ENCODE assay signal across 20 cellular contexts in the genomic region with DNA sequence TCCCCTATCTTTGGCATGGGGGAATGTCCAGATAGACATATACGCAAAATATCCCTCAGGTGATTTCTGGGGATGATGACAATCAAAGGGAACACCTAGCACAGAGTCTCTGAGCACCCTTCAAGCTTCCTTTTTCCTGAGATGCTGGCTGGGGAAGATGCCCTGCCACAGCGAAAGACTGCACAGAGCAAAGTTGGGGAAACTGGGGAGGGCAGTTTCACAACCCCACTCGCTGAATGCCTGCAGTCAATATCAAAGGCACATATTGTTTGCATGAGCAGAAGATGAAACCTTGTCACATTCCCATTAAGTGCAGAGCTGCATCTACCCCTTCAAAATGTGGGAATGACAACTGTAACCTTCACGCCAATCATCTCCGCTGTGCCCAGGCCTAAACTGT. TPM values are rescaled to one million over a fixed set of nuclear protein-coding genes. Genes with fewer than 3 reads are reported as not detected.
DNase-seq lines count a peak whose midpoint lies in the region; FAIRE-seq and TF ChIP-seq lines count a peak whose summit lies in the region.
"Had no signal": no experiment of that assay in that cellular context is flagged by ENCODE, and none has a peak within 500 bp of the region (broad histone marks: within the 10 kb centered on the region; RNA-seq: fewer than 3 reads in every experiment).

No MANE protein-coding gene starts in this region.

- H3K36me3 ChIP-seq in astrocyte (ENCODE audit: insufficient read depth, low read length) (no peaks in the 10 kb centered on the region), iPS-18a (ENCODE audit: control insufficient read depth, low read depth, low read length) (peaks cover 6% of the 10 kb centered on the region), neuronal stem cell (replicated peaks in 1 of 2; ENCODE audit: control insufficient read depth in 2 of 2, insufficient read depth in 2 of 2, low read length in 2 of 2) (peaks cover 0 to 12% of the 10 kb centered on the region in 2 donors), SK-N-SH (replicated peaks in 1 of 2; ENCODE audit: control insufficient read depth in 1 of 2, insufficient read depth in 2 of 2, low read length in 1 of 2) (no peaks in the 10 kb centered on the region), brain microvascular endothelial cell (replicated peaks) (no peaks in the 10 kb centered on the region)
- H3K36me3 ChIP-seq: MG63 had no signal

- H3K4me1 ChIP-seq in astrocyte (ENCODE audit: insufficient read depth, low read length) (peaks cover 8% of the 10 kb centered on the region), iPS-18a (ENCODE audit: control insufficient read depth, low read depth, low read length) (peaks cover 20% of the 10 kb centered on the region), neuronal stem cell (ENCODE audit: control insufficient read depth in 2 of 2, insufficient read depth in 1 of 2, low read depth in 1 of 2, low read length in 2 of 2) (peaks cover 9 to 11% of the 10 kb centered on the region in 2 donors), SK-N-SH (ENCODE audit: control insufficient read depth in 1 of 2, insufficient read depth in 2 of 2, low read depth in 1 of 2, low read length in 1 of 2) (no peaks in the 10 kb centered on the region; a peak in 1 of 4 replicates)

- H3K9me3 Mint-ChIP-seq in astrocyte (ENCODE audit: unreplicated experiment): no peaks in the 10 kb centered on the region
- H3K9me3 Mint-ChIP-seq: activated naive CD8-positive, alpha-beta T cell treated with anti-CD3 and anti-CD28 coated beads for 36 hours; activated T-cell treated with anti-CD3 and anti-CD28 coated beads, Interleukin-2, amount 50 U/mL, for 24 hours had no signal

- CTCF ChIA-PET in SK-N-SH (lab: Yijun Ruan, JAX): no interaction called here

- in situ Hi-C loops in brain microvascular endothelial cell (cut with HindIII; ENCODE audit: low pct_ligation_motif_present, low sequenced_read_pairs): no loop called here

- no peak overlapping the region for H2BK120ac ChIP-seq in neuronal stem cell (ENCODE audit: low read depth, low read length)

- H2BK15ac ChIP-seq in neuronal stem cell (ENCODE audit: low read length): no peak overlapping the region

- no peaks in the 10 kb centered on the region for H3K27me3 ChIP-seq in astrocyte (ENCODE audit: insufficient read depth, low read length)
- H3K27me3 ChIP-seq in iPS-18a (ENCODE audit: control insufficient read depth, insufficient read depth, low read length): peaks cover 9% of the 10 kb centered on the region
- H3K27me3 ChIP-seq in neuronal stem cell (ENCODE audit: control insufficient read depth in 3 of 3, insufficient read depth in 3 of 3, low read depth in 1 of 3, low read length in 3 of 3): no peaks in the 10 kb centered on the region
- peaks cover 42% of the 10 kb centered on the region; the same call in 1 of the 2 replicates for H3K27me3 ChIP-seq in SK-N-SH (ENCODE audit: insufficient read depth)
- no peaks in the 10 kb centered on the region for H3K27me3 ChIP-seq in brain microvascular endothelial cell (replicated peaks)
- H3K27me3 ChIP-seq: MG63 had no signal

- H3K79me2 ChIP-seq in astrocyte (ENCODE audit: insufficient read depth, low read length) (peaks cover 20% of the 10 kb centered on the region), SK-N-SH (ENCODE audit: insufficient read depth) (no peaks in the 10 kb centered on the region)

- H3K4me3 ChIP-seq in astrocyte (ENCODE audit: insufficient read depth, low read depth, low read length) (peak overlapping the region; percentile 58), iPS-18a (ENCODE audit: low read length) (peak overlapping the region; percentile 77), neuronal stem cell (ENCODE audit: low read length in 2 of 2) (peak overlapping the region in 1 of 2 donors; percentile 72), SK-N-SH (ENCODE audit: low read depth in 2 of 2, low read length in 1 of 2) (no peak overlapping the region), brain microvascular endothelial cell (ENCODE audit: low read depth, low read length) (no peak overlapping the region)
- H3K4me3 ChIP-seq: A549, MG63 had no signal

- H2AFZ ChIP-seq in astrocyte (ENCODE audit: low read depth, low read length) (no peak overlapping the region), neuronal stem cell (ENCODE audit: low read length) (no peak overlapping the region), SK-N-SH (ENCODE audit: low read depth) (no peak overlapping the region)

- H3K9me2 ChIP-seq in SK-N-SH: no peaks in the 10 kb centered on the region

- H3K9me3 ChIP-seq in astrocyte (ENCODE audit: insufficient read depth, low read depth, low read length) (no peaks in the 10 kb centered on the region), iPS-18a (ENCODE audit: control insufficient read depth, low read depth, low read length) (peaks cover 3% of the 10 kb centered on the region), neuronal stem cell (replicated peaks in 1 of 2; ENCODE audit: control insufficient read depth in 2 of 2, insufficient read depth in 1 of 2, low read depth in 1 of 2, low read length in 2 of 2) (no peaks in the 10 kb centered on the region), SK-N-SH (no peaks in the 10 kb centered on the region)
- H3K9me3 ChIP-seq: A549, MG63 had no signal

- DNase-seq in 8988T: peak; percentile 30
- no peak for DNase-seq in astrocyte (ENCODE audit: low read depth)
- DNase-seq in neuronal stem cell (ENCODE audit: low spot score): no peak
- no peak for DNase-seq in NCI-H1436 (lab: John Stamatoyannopoulos, UW)
- DNase-seq in H4 (ENCODE audit: low spot score): no peak
- DNase-seq in SK-N-SH: no peak
- DNase-seq in brain microvascular endothelial cell: no peak
- DNase-seq: activated CD4-positive, alpha-beta T cell treated with anti-CD3 and anti-CD28 coated beads, Interleukin-2, amount 50 U/mL, for 4 hours; activated naive CD8-positive, alpha-beta T cell treated with anti-CD3 and anti-CD28 coated beads for 36 hours; activated T-cell treated with anti-CD3 and anti-CD28 coated beads, Interleukin-2, amount 50 U/mL, for 24 hours; CD4-positive, CD25-positive, alpha-beta regulatory T cell; cerebellar nuclear complex; DND-41; MG63; NCI-H187; OCI-M1; stimulated activated CD4-positive, alpha-beta T cell treated with anti-CD3 and anti-CD28 coated beads, Interleukin-4, amount 100 ng/mL, for 24 hours had no signal

- no peak overlapping the region for H3K14ac ChIP-seq in neuronal stem cell (ENCODE audit: low read length)

- no peaks in the 10 kb centered on the region for H3K36me3 Mint-ChIP-seq in astrocyte (ENCODE audit: low read depth, unreplicated experiment)
- H3K36me3 Mint-ChIP-seq: activated naive CD8-positive, alpha-beta T cell treated with anti-CD3 and anti-CD28 coated beads for 36 hours; CD4-positive, CD25-positive, alpha-beta regulatory T cell had no signal

- H2BK5ac ChIP-seq in neuronal stem cell (ENCODE audit: low read length): no peak overlapping the region

- TF ChIP-seq CTCF in astrocyte (IDR thresholded peaks at IDR 0.05; ENCODE audit: insufficient read depth, low read depth, low read length) (no peak), SK-N-SH (IDR thresholded peaks at IDR 0.05) (no peak), brain microvascular endothelial cell (IDR thresholded peaks at IDR 0.05; ENCODE audit: low read depth, low read length, missing control alignments) (no peak)

- H3K18ac ChIP-seq in neuronal stem cell (ENCODE audit: low read length): no peak overlapping the region

- no CpG with 5 or more reads among the region's 5 CpGs for WGBS in neuronal stem cell (ENCODE audit: extremely low coverage in 2 of 2, insufficient read length in 2 of 2, insufficient replicate concordance in 1 of 2), 2 donors
- WGBS in SK-N-SH (ENCODE audit: low lambda C conversion rate): 44% methylated on average over 5 of the region's 5 CpGs

- H3K4me1 Mint-ChIP-seq in astrocyte (ENCODE audit: low read depth, unreplicated experiment): peaks cover 14% of the 10 kb centered on the region

- H3K23ac ChIP-seq in neuronal stem cell (ENCODE audit: low read depth, low read length, poor library complexity): no peak overlapping the region

- no peak overlapping the region for H4K8ac ChIP-seq in neuronal stem cell (ENCODE audit: low read depth, low read length)

- H3K4me2 ChIP-seq in astrocyte (ENCODE audit: low read length) (peak overlapping the region; percentile 86), neuronal stem cell (ENCODE audit: insufficient read depth, low read length, poor library complexity, severe bottlenecking) (peak overlapping the region; percentile 26), SK-N-SH (no peak overlapping the region)
- H3K4me2 ChIP-seq: A549 had no signal

- POLR2A ChIA-PET in SK-N-SH (lab: Yijun Ruan, JAX): no interaction called here

- peak overlapping the region; percentile 78 for H3K27ac Mint-ChIP-seq in astrocyte (ENCODE audit: unreplicated experiment)
- H3K27ac Mint-ChIP-seq: activated naive CD8-positive, alpha-beta T cell treated with anti-CD3 and anti-CD28 coated beads for 36 hours; activated T-cell treated with anti-CD3 and anti-CD28 coated beads, Interleukin-2, amount 50 U/mL, for 24 hours; CD4-positive, CD25-positive, alpha-beta regulatory T cell had no signal

- H2BK12ac ChIP-seq in neuronal stem cell (ENCODE audit: low read length): no peak overlapping the region

- peaks cover 4% of the 10 kb centered on the region for H3K27me3 Mint-ChIP-seq in astrocyte (ENCODE audit: low read depth, unreplicated experiment)

- H3K4ac ChIP-seq in neuronal stem cell (ENCODE audit: low read length): no peak overlapping the region

- H4K91ac ChIP-seq in neuronal stem cell (ENCODE audit: low read depth, low read length, poor library complexity): no peak overlapping the region

- no peak for TF ChIP-seq EP300 in SK-N-SH (IDR thresholded peaks at IDR 0.05; ENCODE audit: borderline replicate concordance in 1 of 2, low read depth in 1 of 2, low read length in 1 of 2)

- no peaks in the 10 kb centered on the region for H3K79me1 ChIP-seq in neuronal stem cell (ENCODE audit: low read depth, low read length)

- peak overlapping the region; percentile 33 for H3K27ac ChIP-seq in astrocyte (ENCODE audit: low read depth, low read length)
- no peak overlapping the region for H3K27ac ChIP-seq in iPS-18a (ENCODE audit: low read length)
- H3K27ac ChIP-seq in neuronal stem cell (replicated peaks; ENCODE audit: low read length): no peak overlapping the region
- no peak overlapping the region for H3K27ac ChIP-seq in SK-N-SH (ENCODE audit: low read depth in 2 of 2, low read length in 1 of 2)
- no peak overlapping the region for H3K27ac ChIP-seq in brain microvascular endothelial cell
- H3K27ac ChIP-seq: A549 had no signal

- H3F3A ChIP-seq in SK-N-SH (replicated peaks; ENCODE audit: insufficient read depth): no peaks in the 10 kb centered on the region

- peak overlapping the region; percentile 93 for H3K4me3 Mint-ChIP-seq in astrocyte (ENCODE audit: unreplicated experiment)
- H3K4me3 Mint-ChIP-seq: activated naive CD8-positive, alpha-beta T cell treated with anti-CD3 and anti-CD28 coated beads for 36 hours; activated T-cell treated with anti-CD3 and anti-CD28 coated beads, Interleukin-2, amount 50 U/mL, for 24 hours; CD4-positive, CD25-positive, alpha-beta regulatory T cell had no signal

- no peak overlapping the region for H2AK5ac ChIP-seq in neuronal stem cell (ENCODE audit: low read depth, low read length)

- H3K9ac ChIP-seq in astrocyte (ENCODE audit: low read length): peak overlapping the region; percentile 69
- H3K9ac ChIP-seq in iPS-18a (ENCODE audit: low read length): peak overlapping the region; percentile 18
- H3K9ac ChIP-seq in neuronal stem cell (ENCODE audit: low read depth, low read length, poor library complexity): no peak overlapping the region
- no peak overlapping the region for H3K9ac ChIP-seq in SK-N-SH

- no peaks in the 10 kb centered on the region for H4K20me1 ChIP-seq in astrocyte (ENCODE audit: insufficient read depth, low read length)
- no peaks in the 10 kb centered on the region for H4K20me1 ChIP-seq in SK-N-SH (ENCODE audit: insufficient read depth)

- no peak for FAIRE-seq in astrocyte (lab: Jason Lieb, UNC)
- FAIRE-seq: A549 had no signal

- TF ChIP-seq RAD21 in SK-N-SH (IDR thresholded peaks at IDR 0.05; ENCODE audit: low read length): no peak

RNA-seq across cellular contexts. Expression of a gene that starts 2.6 kb away (rescaled TPM):
- 71.9 and 86.4 TPM in 2 replicates for total RNA-seq in astrocyte
- 6.8 TPM for polyA plus RNA-seq in neuronal stem cell (2013, experiment 1 of 2)
- 7.3 TPM for polyA plus RNA-seq in neuronal stem cell (2013, experiment 2 of 2)
- 2.4 and 2.7 TPM in 2 replicates for total RNA-seq in H4 (2014; rRNA removed; shearing (Covaris generic))
- polyA plus RNA-seq in SK-N-SH (2012; rRNA removed): 0.05 and 0.16 TPM in 2 replicates
- 0.13 and 0.14 TPM in 2 replicates for polyA plus RNA-seq in SK-N-SH (2012; cell fraction: cytosol; rRNA removed)
- 0.18 and 0.21 TPM in 2 replicates for polyA plus RNA-seq in SK-N-SH (2012; cell fraction: nucleus; rRNA removed)
- total RNA-seq: activated naive CD8-positive, alpha-beta T cell treated with anti-CD3 and anti-CD28 coated beads for 36 hours; CD4-positive, CD25-positive, alpha-beta regulatory T cell; NCI-H460 had no signal
- polyA plus RNA-seq: CD4-positive, CD25-positive, alpha-beta regulatory T cell had no signal

Comparison
In these comparisons a context has a peak if more than half of its experiments do, and no peak if none do; other contexts are left out.
1. H3K4me3 ChIP-seq: peak in astrocyte (single experiment) and iPS-18a (single experiment); none in SK-N-SH (0 of 2) and brain microvascular endothelial cell (single experiment).
2. H3K9ac ChIP-seq: peak in astrocyte (single experiment) and iPS-18a (single experiment); none in neuronal stem cell (single experiment) and SK-N-SH (single experiment).
3. RNA of a gene that starts 2.6 kb away (total RNA-seq): 71.9 to 86.4 TPM in astrocyte; 2.4 to 2.7 TPM in H4; every median in the first group is over 10 times any median in the second.